Comparison of ENCODE assay signal across 20 cellular contexts in the genomic region with DNA sequence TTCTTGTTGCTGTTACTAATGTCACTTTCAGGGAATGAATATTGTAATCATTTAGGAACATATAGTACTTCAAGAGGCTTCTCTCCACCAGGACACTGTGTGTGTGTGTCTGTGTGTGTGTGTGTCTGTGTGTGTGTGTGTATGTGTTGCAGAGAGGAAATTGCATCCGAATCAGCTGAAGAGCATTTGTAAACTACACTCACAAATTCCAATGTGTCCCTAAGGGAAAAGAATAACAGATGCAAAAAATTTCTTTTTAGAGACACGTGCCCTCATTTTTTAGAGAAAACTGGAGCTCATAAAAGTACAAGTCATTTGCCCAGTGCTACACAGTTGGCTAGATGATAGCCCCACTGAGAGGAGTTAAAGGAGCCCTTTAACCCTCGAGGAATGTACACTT.
DNase-seq lines count a peak whose midpoint lies in the region; ATAC-seq and TF ChIP-seq lines count a peak whose summit lies in the region.
"Had no signal": no experiment of that assay in that cellular context is flagged by ENCODE, and none has a peak within 500 bp of the region (broad histone marks: within the 10 kb centered on the region; RNA-seq: fewer than 3 reads in every experiment).

No MANE protein-coding gene starts in this region.

- CTCF ChIA-PET in RWPE1 (lab: Yijun Ruan, JAX): no interaction called here
- CTCF ChIA-PET in activated CD8-positive, alpha-beta T cell treated with anti-CD3 and anti-CD28 coated beads, Interleukin-2, amount 10 ng/mL, durations not matched to agents 7 days and 5 days (lab: Charles Lee): no interaction called here

- H3K27ac ChIP-seq in RWPE1: no peak overlapping the region
- H3K27ac ChIP-seq: BLaER1, HL-60 had no signal

- POLR2A ChIA-PET in RWPE1 (lab: Yijun Ruan, JAX; ENCODE audit: low non-redundant PET): no interaction called here
- POLR2A ChIA-PET in activated CD8-positive, alpha-beta T cell treated with anti-CD3 and anti-CD28 coated beads, Interleukin-2, amount 10 ng/mL, durations not matched to agents 7 days and 5 days (lab: Charles Lee): no interaction called here

- no peak overlapping the region for H3K27ac Mint-ChIP-seq in activated CD8-positive, alpha-beta T cell treated with anti-CD3 and anti-CD28 coated beads, Interleukin-2, amount 10 ng/mL, durations not matched to agents 7 days and 5 days
- H3K27ac Mint-ChIP-seq: CD4-positive, CD25-positive, alpha-beta regulatory T cell had no signal

- H3K9me3 Mint-ChIP-seq in activated CD8-positive, alpha-beta T cell treated with anti-CD3 and anti-CD28 coated beads, Interleukin-2, amount 10 ng/mL, durations not matched to agents 7 days and 5 days (ENCODE audit: insufficient read depth): no peaks in the 10 kb centered on the region

- no peak overlapping the region for H3K4me3 Mint-ChIP-seq in activated CD8-positive, alpha-beta T cell treated with anti-CD3 and anti-CD28 coated beads, Interleukin-2, amount 10 ng/mL, durations not matched to agents 7 days and 5 days
- H3K4me3 Mint-ChIP-seq: CD4-positive, CD25-positive, alpha-beta regulatory T cell had no signal

- ATAC-seq in activated CD8-positive, alpha-beta T cell treated with anti-CD3 and anti-CD28 coated beads, Interleukin-2, amount 10 ng/mL, durations not matched to agents 7 days and 5 days: no peak

- H3K4me1 Mint-ChIP-seq in activated CD8-positive, alpha-beta T cell treated with anti-CD3 and anti-CD28 coated beads, Interleukin-2, amount 10 ng/mL, durations not matched to agents 7 days and 5 days (ENCODE audit: low read depth): no peaks in the 10 kb centered on the region
- H3K4me1 Mint-ChIP-seq: CD4-positive, CD25-positive, alpha-beta regulatory T cell had no signal

- TF ChIP-seq CTCF in RWPE1 (conservative IDR thresholded peaks at IDR 0.05; ENCODE audit: low read depth): no peak

- H3K27me3 Mint-ChIP-seq in activated CD8-positive, alpha-beta T cell treated with anti-CD3 and anti-CD28 coated beads, Interleukin-2, amount 10 ng/mL, durations not matched to agents 7 days and 5 days (ENCODE audit: low read depth): no peaks in the 10 kb centered on the region
- H3K27me3 Mint-ChIP-seq: CD4-positive, CD25-positive, alpha-beta regulatory T cell had no signal

- DNase-seq in EH (ENCODE audit: low read depth): peak; percentile 56
- peak; percentile 76 for DNase-seq in LHCN-M2 (ENCODE audit: low read depth)
- DNase-seq in fibroblast of gingiva (ENCODE audit: low read depth): peak; percentile 72
- peak; percentile 49 for DNase-seq in myocyte (ENCODE audit: low read depth)
- no peak for DNase-seq in effector CD4-positive, alpha-beta T cell
- DNase-seq in RWPE1 (ENCODE audit: low spot score): no peak
- DNase-seq in NCI-H2171 (lab: John Stamatoyannopoulos, UW): no peak
- DNase-seq in activated CD8-positive, alpha-beta T cell treated with anti-CD3 and anti-CD28 coated beads, Interleukin-2, amount 10 ng/mL, durations not matched to agents 7 days and 5 days: no peak
- DNase-seq: 8988T; CD4-positive, CD25-positive, alpha-beta regulatory T cell; NCI-H1105; NCI-H1436 treated with DMSO at 0.1 percent for 48 hours; NCI-H1930; NCI-H2107; NCI-H446 treated with DMSO at 0.1 percent for 48 hours; NCI-H82; RPMI8226; SHP77 had no signal

- H3K36me3 Mint-ChIP-seq in activated CD8-positive, alpha-beta T cell treated with anti-CD3 and anti-CD28 coated beads, Interleukin-2, amount 10 ng/mL, durations not matched to agents 7 days and 5 days (ENCODE audit: low read depth): no peaks in the 10 kb centered on the region
- H3K36me3 Mint-ChIP-seq: CD4-positive, CD25-positive, alpha-beta regulatory T cell had no signal

Comparison
In these comparisons a context has a peak if more than half of its experiments do, and no peak if none do; other contexts are left out.
1. DNase-seq: peak in EH (single experiment), LHCN-M2 (single experiment), fibroblast of gingiva (single experiment) and myocyte (single experiment); none in effector CD4-positive, alpha-beta T cell (single experiment), RWPE1 (single experiment), NCI-H2171 (single experiment) and activated CD8-positive, alpha-beta T cell treated with anti-CD3 and anti-CD28 coated beads, Interleukin-2, amount 10 ng/mL, durations not matched to agents 7 days and 5 days (single experiment).